In the genomic region with DNA sequence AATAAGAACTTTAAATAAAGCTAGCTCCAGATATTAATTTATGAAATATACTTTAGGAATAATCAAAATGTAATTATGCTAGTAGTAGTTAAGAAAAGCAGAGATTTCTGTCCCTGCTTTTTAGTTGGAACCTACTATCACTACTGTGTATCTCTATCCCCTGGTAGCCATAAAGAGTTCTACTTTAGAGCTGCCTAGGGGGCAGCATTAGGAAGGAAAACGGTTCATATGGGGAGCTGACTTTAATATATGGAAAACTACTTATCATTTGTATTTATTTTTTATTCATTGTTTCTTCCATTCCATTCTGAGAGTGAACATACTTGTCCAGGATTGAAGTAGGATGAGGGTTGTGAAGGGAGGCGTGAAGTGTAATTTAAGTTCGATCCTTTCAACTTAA, we compare ENCODE assay signal across 14 cellular contexts. TPM values are rescaled to one million over a fixed set of nuclear protein-coding genes. Genes with fewer than 3 reads are reported as not detected.
DNase-seq lines count a peak whose midpoint lies in the region; ATAC-seq, FAIRE-seq and TF ChIP-seq lines count a peak whose summit lies in the region.
"Had no signal": no experiment of that assay in that cellular context is flagged by ENCODE, and none has a peak within 500 bp of the region (broad histone marks: within the 10 kb centered on the region; RNA-seq: fewer than 3 reads in every experiment).

No MANE protein-coding gene starts in this region.

- no peak for TF ChIP-seq POLR2A in K562 (conservative IDR thresholded peaks at IDR 0.05)

- peaks cover 14% of the 10 kb centered on the region for H3K36me3 Mint-ChIP-seq in activated naive CD8-positive, alpha-beta T cell treated with anti-CD3 and anti-CD28 coated beads, Interleukin-2, amount 50 U/mL, for 24 hours (ENCODE audit: low read depth)
- H3K36me3 Mint-ChIP-seq: naive B cell had no signal

- DNase-seq in ACHN (peak; percentile 11), K562 (ENCODE audit: extremely low read depth in 1 of 4, low spot score in 3 of 4) (peak in 3 of 4 experiments; percentile 6 to 20 (median 11)), left lobe of liver (ENCODE audit: low spot score) (no peak), activated gamma-delta T cell (lab: John Stamatoyannopoulos, UW) (no peak)
- DNase-seq in stimulated activated CD4-positive, alpha-beta T cell treated with anti-CD3 and anti-CD28 coated beads, Interleukin-15, amount 100 ng/mL, for 24 hours = no peak
- DNase-seq in activated naive CD8-positive, alpha-beta T cell treated with anti-CD3 and anti-CD28 coated beads, Interleukin-2, amount 50 U/mL, for 24 hours = no peak
- DNase-seq: activated CD8-positive, alpha-beta T cell treated with anti-CD3 and anti-CD28 coated beads, Interleukin-2, amount 10 ng/mL, durations not matched to agents 7 days and 5 days; CD8-positive, alpha-beta memory T cell; naive B cell; NCI-H345; T-helper 1 cell had no signal

- no peak for FAIRE-seq in K562 (lab: Jason Lieb, UNC)
- FAIRE-seq: GM12878 had no signal

- H3K79me2 ChIP-seq in K562 (ENCODE audit: control insufficient read depth, insufficient read depth, low read length) = no peaks in the 10 kb centered on the region

- 66% methylated on average over 3 of the region's 3 CpGs for WGBS in K562 (ENCODE audit: insufficient coverage, low coverage, missing lambda C conversion rate)

- H3K4me1 Mint-ChIP-seq in activated naive CD8-positive, alpha-beta T cell treated with anti-CD3 and anti-CD28 coated beads, Interleukin-2, amount 50 U/mL, for 24 hours = peaks cover 7% of the 10 kb centered on the region
- H3K4me1 Mint-ChIP-seq: naive B cell had no signal

- H3K27ac ChIP-seq in K562 (ENCODE audit: extremely low read depth, low read depth, low read length) = no peak overlapping the region

- H3K27me3 ChIP-seq in K562 (ENCODE audit: control insufficient read depth in 2 of 2, insufficient read depth in 2 of 2, low read length in 2 of 2) = no peaks in the 10 kb centered on the region

- H2AFZ ChIP-seq in K562 (ENCODE audit: low read depth, low read length) = no peak overlapping the region

- no peak overlapping the region for H3K9ac ChIP-seq in K562 (ENCODE audit: insufficient read depth in 1 of 2, low read depth in 2 of 2, low read length in 2 of 2)

- no peaks in the 10 kb centered on the region for H4K20me1 ChIP-seq in K562 (replicated peaks; ENCODE audit: control insufficient read depth, insufficient read depth, low read length)

- ATAC-seq in K562 (peak; percentile 73), left lobe of liver (peak; percentile 48), GM19467 (IDR thresholded peaks at IDR 0.05; ENCODE audit: unreplicated experiment) (no peak)
- no peak for ATAC-seq in activated naive CD8-positive, alpha-beta T cell treated with anti-CD3 and anti-CD28 coated beads, Interleukin-2, amount 50 U/mL, for 24 hours
- ATAC-seq: activated CD8-positive, alpha-beta T cell treated with anti-CD3 and anti-CD28 coated beads, Interleukin-2, amount 10 ng/mL, durations not matched to agents 7 days and 5 days; GM12878 had no signal

- H3K27me3 Mint-ChIP-seq in activated naive CD8-positive, alpha-beta T cell treated with anti-CD3 and anti-CD28 coated beads, Interleukin-2, amount 50 U/mL, for 24 hours = no peaks in the 10 kb centered on the region
- H3K27me3 Mint-ChIP-seq: CD8-positive, alpha-beta memory T cell; naive B cell had no signal

- TF ChIP-seq RAD21 in Ishikawa (IDR thresholded peaks at IDR 0.05; ENCODE audit: low read depth) (peak; percentile 41), K562 (CRISPR knock-in tag; conservative IDR thresholded peaks at IDR 0.05 in 1 of 2, IDR thresholded peaks at IDR 0.05 in 1 of 2) (peak; percentile 37 to 55; a peak in 3 of 4 replicates)

- TF ChIP-seq EP300 in Ishikawa (IDR thresholded peaks at IDR 0.05; ENCODE audit: borderline replicate concordance) (no peak), K562 (IDR thresholded peaks at IDR 0.05; ENCODE audit: low read length) (no peak)

- H3K9me3 ChIP-seq in K562 (replicated peaks; ENCODE audit: control insufficient read depth, insufficient read depth, low read depth, low read length) = no peaks in the 10 kb centered on the region

- CTCF ChIA-PET in K562 (lab: Yijun Ruan, JAX; ENCODE audit: low intra/inter-chr PET ratio) = interaction anchor here (1.1 kb wide), 1 partner anchor 120 kb away, joined by 3 read pairs; no protein-coding TSS in a partner anchor

- no peak overlapping the region for H3K4me3 ChIP-seq in K562
- H3K4me3 ChIP-seq: GM12878 had no signal

- POLR2A ChIA-PET in K562 (lab: Yijun Ruan, JAX) = no interaction called here

- no peak overlapping the region for H3K4me3 Mint-ChIP-seq in activated naive CD8-positive, alpha-beta T cell treated with anti-CD3 and anti-CD28 coated beads, Interleukin-2, amount 50 U/mL, for 24 hours
- H3K4me3 Mint-ChIP-seq: activated CD8-positive, alpha-beta T cell treated with anti-CD3 and anti-CD28 coated beads, Interleukin-2, amount 10 ng/mL, durations not matched to agents 7 days and 5 days; CD8-positive, alpha-beta memory T cell; naive B cell had no signal

- no peaks in the 10 kb centered on the region for H3K9me1 ChIP-seq in K562 (ENCODE audit: control insufficient read depth, insufficient read depth, low read length)

- peaks cover 3% of the 10 kb centered on the region; the same call in 1 of the 3 replicates for H3K36me3 ChIP-seq in K562 (ENCODE audit: control insufficient read depth, insufficient read depth, low read length)

- no TSS peak for BruUV-seq in K562 (replicated peaks; lab: Mats Ljungman, UMichigan)

- no peaks in the 10 kb centered on the region for H3K4me1 ChIP-seq in K562 (replicated peaks in 1 of 2; ENCODE audit: control insufficient read depth in 2 of 2, insufficient read depth in 2 of 2, low read length in 2 of 2)

- no peak overlapping the region for H3K4me2 ChIP-seq in K562 (ENCODE audit: insufficient read depth, low read length)

- intact Hi-C loops in K562 (cut with micrococcal nuclease) = no loop called here

- in situ Hi-C loops in ACHN (cut with HindIII; ENCODE audit: low pct_ligation_motif_present, low pct_unique_long_range_greater_than_20kb, low sequenced_read_pairs) = no loop called here
- in situ Hi-C loops in K562 (cut with MboI) = no loop called here

- no peaks in the 10 kb centered on the region for H3K9me3 Mint-ChIP-seq in activated naive CD8-positive, alpha-beta T cell treated with anti-CD3 and anti-CD28 coated beads, Interleukin-2, amount 50 U/mL, for 24 hours
- H3K9me3 Mint-ChIP-seq: CD8-positive, alpha-beta memory T cell; naive B cell had no signal

- TF ChIP-seq CTCF in K562 (IDR thresholded peaks at IDR 0.05 in 2 of 3, conservative IDR thresholded peaks at IDR 0.05 in 1 of 3; ENCODE audit: insufficient read depth in 2 of 3, low read depth in 1 of 3, low read length in 3 of 3) = peak; percentile 15 to 58 (median 17); a peak in 3 of 6 replicates

- H3K27ac Mint-ChIP-seq in activated naive CD8-positive, alpha-beta T cell treated with anti-CD3 and anti-CD28 coated beads, Interleukin-2, amount 50 U/mL, for 24 hours = no peak overlapping the region
- H3K27ac Mint-ChIP-seq: activated CD8-positive, alpha-beta T cell treated with anti-CD3 and anti-CD28 coated beads, Interleukin-2, amount 10 ng/mL, durations not matched to agents 7 days and 5 days; CD8-positive, alpha-beta memory T cell; naive B cell had no signal

TF ChIP-seq in Ishikawa, 13 proteins besides CTCF, POLR2A, EP300 and RAD21 (continues in another document):
- TF ChIP-seq USF1 (IDR thresholded peaks at IDR 0.05) (no peak), CEBPB (IDR thresholded peaks at IDR 0.05) (no peak), TCF12 (IDR thresholded peaks at IDR 0.05; ENCODE audit: low read depth) (no peak), YY1 (IDR thresholded peaks at IDR 0.05; ENCODE audit: low read depth) (no peak)

TF ChIP-seq in K562, 482 proteins besides CTCF, POLR2A, EP300 and RAD21 (continues in another document):
- TF ChIP-seq WHSC1 (IDR thresholded peaks at IDR 0.05; ENCODE audit: low read length) = no peak

RNA-seq across cellular contexts. Expression of gene CPEB2, which starts 40.9 kb away (rescaled TPM):
- total RNA-seq in K562 (2011; cell fraction: chromatin; rRNA removed; ENCODE audit: low replicate concordance) = 3.0 and 10.5 TPM in 2 replicates
- 1.3 and 1.5 TPM in 2 replicates for total RNA-seq in K562 (2011; cell fraction: nucleolus; rRNA removed)
- 4.0 and 8.7 TPM in 2 replicates for total RNA-seq in K562 (2011; cell fraction: nucleoplasm; rRNA removed)
- total RNA-seq in K562 (2014; rRNA removed) (0.54 and 0.86 TPM in 2 replicates), K562 (2014; rRNA removed; fragmentation: Illumina TruSeq; extraction: Trizol) (2.1 and 3.0 TPM in 2 replicates), K562 (2015; rRNA removed; fragmentation: Illumina TruSeq; extraction: Trizol) (1.6 and 2.0 TPM in 2 replicates), K562 (2021) (3.0 and 3.2 TPM in 2 replicates), left lobe of liver (13.8 TPM)
- polyA plus RNA-seq in K562 (2011; rRNA removed) (1.4 and 1.7 TPM in 2 replicates), K562 (2014; fragmentation: Illumina TruSeq; extraction: Trizol) (1.3 and 1.9 TPM in 2 replicates), K562 (2014; fragmentation: Nextera tagmentation; extraction: Ambion mirVana) (under 1 TPM; 0.39 to 0.41 TPM), K562 (2014; rRNA removed) (1.0 and 1.1 TPM in 2 replicates)
- polyA plus RNA-seq in K562 (2011; cell fraction: cytosol; rRNA removed) = 0.18 and 0.69 TPM in 2 replicates
- polyA plus RNA-seq in K562 (2011; cell fraction: nucleus; rRNA removed) = 2.9 and 4.5 TPM in 2 replicates
- polyA plus RNA-seq in K562 (2012) = 1.2 and 1.9 TPM in 2 replicates
- polyA minus RNA-seq in K562 (2011; rRNA and poly(A)+ RNA removed) = 3.5 and 3.9 TPM in 2 replicates
- polyA minus RNA-seq in K562 (2011; cell fraction: cytosol; rRNA and poly(A)+ RNA removed) = 0.86 and 1.5 TPM in 2 replicates
- 2.3 and 7.8 TPM in 2 replicates for polyA minus RNA-seq in K562 (2011; cell fraction: nucleus; rRNA and poly(A)+ RNA removed)

Comparison
In these comparisons a context has a peak if more than half of its experiments do, and no peak if none do; other contexts are left out.
1. DNase-seq: peak in ACHN (single experiment) and K562 (3 of 4); none in left lobe of liver (single experiment), stimulated activated CD4-positive, alpha-beta T cell treated with anti-CD3 and anti-CD28 coated beads, Interleukin-15, amount 100 ng/mL, for 24 hours (single experiment), activated gamma-delta T cell (single experiment) and activated naive CD8-positive, alpha-beta T cell treated with anti-CD3 and anti-CD28 coated beads, Interleukin-2, amount 50 U/mL, for 24 hours (single experiment).
2. ATAC-seq: peak in K562 (single experiment) and left lobe of liver (single experiment); none in GM19467 (single experiment) and activated naive CD8-positive, alpha-beta T cell treated with anti-CD3 and anti-CD28 coated beads, Interleukin-2, amount 50 U/mL, for 24 hours (single experiment).